17 cellular contexts compared by ENCODE assay signal in the genomic region with DNA sequence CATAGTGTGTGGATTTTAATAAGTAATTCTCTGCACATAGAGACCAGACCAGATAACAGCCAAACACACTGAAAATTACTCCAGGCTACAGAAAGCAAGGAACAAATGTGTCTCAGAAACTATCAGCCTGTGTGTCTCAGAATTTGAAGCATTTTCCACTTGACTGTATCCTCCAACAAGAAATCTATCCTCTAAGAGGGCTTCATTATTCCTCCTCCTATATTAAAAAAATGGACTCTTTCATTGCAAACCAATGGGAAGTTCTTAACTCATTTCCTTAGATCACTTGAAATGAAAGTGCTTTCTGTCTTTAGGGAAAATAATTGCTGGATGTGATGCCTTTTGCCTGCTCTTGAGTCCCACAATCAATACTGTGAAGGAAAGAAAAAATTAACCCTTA. TPM values are rescaled to one million over a fixed set of nuclear protein-coding genes. Genes with fewer than 3 reads are reported as not detected.
A peak's percentile ranks its signal among the peaks of the same experiment; 100 is the strongest.
DNase-seq lines count a peak whose midpoint lies in the region; ATAC-seq and TF ChIP-seq lines count a peak whose summit lies in the region.
"Had no signal": no experiment of that assay in that cellular context is flagged by ENCODE, and none has a peak within 500 bp of the region (broad histone marks: within the 10 kb centered on the region; RNA-seq: fewer than 3 reads in every experiment).

No MANE protein-coding gene starts in this region.

- intact Hi-C loops in dorsolateral prefrontal cortex (cut with DNase I) = loop anchor here (5.0 to 10.0 kb wide), 2 partner anchors 113 to 230 kb away; no protein-coding TSS in a partner anchor

- no peaks in the 10 kb centered on the region for H3K36me3 ChIP-seq in urinary bladder (ENCODE audit: insufficient read depth)
- H3K36me3 ChIP-seq: ascending aorta, colonic mucosa, HAP-1, right lobe of liver had no signal

- peak overlapping the region in 58 of 59 donors; percentile 2 to 90 (median 76) for H3K4me3 ChIP-seq in dorsolateral prefrontal cortex
- peak overlapping the region; percentile 30 for H3K4me3 ChIP-seq in urinary bladder (ENCODE audit: low read depth, low read length)
- H3K4me3 ChIP-seq: colonic mucosa, HAP-1, right lobe of liver had no signal

- H3K36me3 Mint-ChIP-seq in activated naive CD8-positive, alpha-beta T cell = no peaks in the 10 kb centered on the region
- no peaks in the 10 kb centered on the region for H3K36me3 Mint-ChIP-seq in activated naive CD8-positive, alpha-beta T cell treated with anti-CD3 and anti-CD28 coated beads, Interleukin-2, amount 50 U/mL, for 24 hours (ENCODE audit: low read depth)
- peaks cover 4% of the 10 kb centered on the region for H3K36me3 Mint-ChIP-seq in nephron progenitor cell (ENCODE audit: low read depth)
- H3K36me3 Mint-ChIP-seq in activated CD4-positive, alpha-beta T cell treated with anti-CD3 and anti-CD28 coated beads, Interleukin-2, amount 10 ng/mL, durations not matched to agents 7 days and 5 days (ENCODE audit: low read depth) = no peaks in the 10 kb centered on the region

- H3K4me1 Mint-ChIP-seq in activated naive CD8-positive, alpha-beta T cell (ENCODE audit: low read depth) = peaks cover 22% of the 10 kb centered on the region
- H3K4me1 Mint-ChIP-seq in activated naive CD8-positive, alpha-beta T cell treated with anti-CD3 and anti-CD28 coated beads, Interleukin-2, amount 50 U/mL, for 24 hours = peaks cover 23% of the 10 kb centered on the region
- H3K4me1 Mint-ChIP-seq in nephron progenitor cell = peaks cover 44% of the 10 kb centered on the region
- H3K4me1 Mint-ChIP-seq in activated CD4-positive, alpha-beta T cell treated with anti-CD3 and anti-CD28 coated beads, Interleukin-2, amount 10 ng/mL, durations not matched to agents 7 days and 5 days = peaks cover 20% of the 10 kb centered on the region

- H3K27me3 Mint-ChIP-seq in activated naive CD8-positive, alpha-beta T cell = peaks cover 29% of the 10 kb centered on the region
- peaks cover 36% of the 10 kb centered on the region for H3K27me3 Mint-ChIP-seq in activated naive CD8-positive, alpha-beta T cell treated with anti-CD3 and anti-CD28 coated beads, Interleukin-2, amount 50 U/mL, for 24 hours
- H3K27me3 Mint-ChIP-seq in nephron progenitor cell (ENCODE audit: low read depth, poor library complexity) = peaks cover 31% of the 10 kb centered on the region
- H3K27me3 Mint-ChIP-seq in activated CD4-positive, alpha-beta T cell treated with anti-CD3 and anti-CD28 coated beads, Interleukin-2, amount 10 ng/mL, durations not matched to agents 7 days and 5 days = peaks cover 57% of the 10 kb centered on the region

- H3K4me3 Mint-ChIP-seq in activated naive CD8-positive, alpha-beta T cell = peak overlapping the region; percentile 88
- H3K4me3 Mint-ChIP-seq in activated naive CD8-positive, alpha-beta T cell treated with anti-CD3 and anti-CD28 coated beads, Interleukin-2, amount 50 U/mL, for 24 hours = no peak overlapping the region
- H3K4me3 Mint-ChIP-seq in nephron progenitor cell = peak overlapping the region; percentile 91
- no peak overlapping the region for H3K4me3 Mint-ChIP-seq in activated CD4-positive, alpha-beta T cell treated with anti-CD3 and anti-CD28 coated beads, Interleukin-2, amount 10 ng/mL, durations not matched to agents 7 days and 5 days

- H3K4me1 ChIP-seq in urinary bladder (ENCODE audit: insufficient read depth) = no peaks in the 10 kb centered on the region
- H3K4me1 ChIP-seq: ascending aorta, colonic mucosa, HAP-1 had no signal

- no peak overlapping the region for H3K27ac Mint-ChIP-seq in activated naive CD8-positive, alpha-beta T cell
- H3K27ac Mint-ChIP-seq in activated naive CD8-positive, alpha-beta T cell treated with anti-CD3 and anti-CD28 coated beads, Interleukin-2, amount 50 U/mL, for 24 hours = no peak overlapping the region
- H3K27ac Mint-ChIP-seq in nephron progenitor cell = no peak overlapping the region
- H3K27ac Mint-ChIP-seq in activated CD4-positive, alpha-beta T cell treated with anti-CD3 and anti-CD28 coated beads, Interleukin-2, amount 10 ng/mL, durations not matched to agents 7 days and 5 days = no peak overlapping the region

- POLR2A ChIA-PET in activated CD4-positive, alpha-beta T cell treated with anti-CD3 and anti-CD28 coated beads, Interleukin-2, amount 10 ng/mL, durations not matched to agents 7 days and 5 days (lab: Charles Lee) = no interaction called here

- TF ChIP-seq CTCF in dorsolateral prefrontal cortex (IDR thresholded peaks at IDR 0.05 in 54 of 56, conservative IDR thresholded peaks at IDR 0.05 in 2 of 56; ENCODE audit: low read depth in 1 of 56, partially characterized antibody in 56 of 56) (no peak), nephron progenitor cell (IDR thresholded peaks at IDR 0.05) (no peak)

- no peaks in the 10 kb centered on the region for H3K9me3 Mint-ChIP-seq in activated naive CD8-positive, alpha-beta T cell (ENCODE audit: low read depth)
- H3K9me3 Mint-ChIP-seq in activated naive CD8-positive, alpha-beta T cell treated with anti-CD3 and anti-CD28 coated beads, Interleukin-2, amount 50 U/mL, for 24 hours = no peaks in the 10 kb centered on the region
- H3K9me3 Mint-ChIP-seq in nephron progenitor cell = no peaks in the 10 kb centered on the region
- no peaks in the 10 kb centered on the region for H3K9me3 Mint-ChIP-seq in activated CD4-positive, alpha-beta T cell treated with anti-CD3 and anti-CD28 coated beads, Interleukin-2, amount 10 ng/mL, durations not matched to agents 7 days and 5 days

- H3K27me3 ChIP-seq in dorsolateral prefrontal cortex = peaks cover 0 to 5% (median 0%) of the 10 kb centered on the region in 45 donors
- H3K27me3 ChIP-seq: ascending aorta, right lobe of liver had no signal

- H3K27ac ChIP-seq in dorsolateral prefrontal cortex (peak overlapping the region in 26 of 59 donors; percentile 1 to 93 (median 82)), urinary bladder (ENCODE audit: low read depth) (no peak overlapping the region)
- H3K27ac ChIP-seq: ascending aorta, colonic mucosa, right lobe of liver had no signal

- DNase-seq in activated naive CD8-positive, alpha-beta T cell treated with anti-CD3 and anti-CD28 coated beads, Interleukin-2, amount 50 U/mL, for 24 hours = no peak
- DNase-seq in dorsolateral prefrontal cortex (no peak), nephron progenitor cell (no peak), T-helper 9 cell (no peak)
- DNase-seq in activated CD4-positive, alpha-beta T cell treated with anti-CD3 and anti-CD28 coated beads, Interleukin-2, amount 10 ng/mL, durations not matched to agents 7 days and 5 days = no peak
- DNase-seq: colonic mucosa; KG1; NCI-H1092 treated with DMSO at 0.1 percent for 48 hours; NCI-H2107; right lobe of liver; stimulated activated CD4-positive, alpha-beta T cell treated with anti-CD3 and anti-CD28 coated beads, Interleukin-2, amount 100 ng/mL, for 24 hours had no signal

- no peak for ATAC-seq in activated naive CD8-positive, alpha-beta T cell treated with anti-CD3 and anti-CD28 coated beads, Interleukin-2, amount 50 U/mL, for 24 hours
- no peak for ATAC-seq in GM19395 (IDR thresholded peaks at IDR 0.05; ENCODE audit: unreplicated experiment)
- ATAC-seq: Panc1, right lobe of liver had no signal

- CTCF ChIA-PET in activated CD4-positive, alpha-beta T cell treated with anti-CD3 and anti-CD28 coated beads, Interleukin-2, amount 10 ng/mL, durations not matched to agents 7 days and 5 days (lab: Charles Lee) = no interaction called here

RNA-seq across cellular contexts. Expression of a gene that starts 2.3 kb away (rescaled TPM):
- 10 to 100 TPM; 23.7 to 85.9 (median 53.9) TPM for total RNA-seq in dorsolateral prefrontal cortex
- total RNA-seq in urinary bladder = 19.8 TPM
- 22.3 TPM for polyA plus RNA-seq in urinary bladder
- total RNA-seq in activated CD4-positive, alpha-beta T cell treated with anti-CD3 and anti-CD28 coated beads, Interleukin-2, amount 10 ng/mL, durations not matched to agents 7 days and 5 days = under 1 TPM; 0.52 to 0.62 TPM

Comparison
In these comparisons a context has a peak if more than half of its experiments do, and no peak if none do; other contexts are left out.
1. H3K4me3 Mint-ChIP-seq: peak in activated naive CD8-positive, alpha-beta T cell (single experiment) and nephron progenitor cell (single experiment); none in activated naive CD8-positive, alpha-beta T cell treated with anti-CD3 and anti-CD28 coated beads, Interleukin-2, amount 50 U/mL, for 24 hours (single experiment) and activated CD4-positive, alpha-beta T cell treated with anti-CD3 and anti-CD28 coated beads, Interleukin-2, amount 10 ng/mL, durations not matched to agents 7 days and 5 days (single experiment).
2. RNA of a gene that starts 2.3 kb away (total RNA-seq): 23.7 to 85.9 TPM in dorsolateral prefrontal cortex and 19.8 TPM in urinary bladder (single experiment); 0.52 to 0.62 TPM in activated CD4-positive, alpha-beta T cell treated with anti-CD3 and anti-CD28 coated beads, Interleukin-2, amount 10 ng/mL, durations not matched to agents 7 days and 5 days; every median in the first group is over 10 times any median in the second.